ENCODE assay signal across 8 cellular contexts in the genomic region with DNA sequence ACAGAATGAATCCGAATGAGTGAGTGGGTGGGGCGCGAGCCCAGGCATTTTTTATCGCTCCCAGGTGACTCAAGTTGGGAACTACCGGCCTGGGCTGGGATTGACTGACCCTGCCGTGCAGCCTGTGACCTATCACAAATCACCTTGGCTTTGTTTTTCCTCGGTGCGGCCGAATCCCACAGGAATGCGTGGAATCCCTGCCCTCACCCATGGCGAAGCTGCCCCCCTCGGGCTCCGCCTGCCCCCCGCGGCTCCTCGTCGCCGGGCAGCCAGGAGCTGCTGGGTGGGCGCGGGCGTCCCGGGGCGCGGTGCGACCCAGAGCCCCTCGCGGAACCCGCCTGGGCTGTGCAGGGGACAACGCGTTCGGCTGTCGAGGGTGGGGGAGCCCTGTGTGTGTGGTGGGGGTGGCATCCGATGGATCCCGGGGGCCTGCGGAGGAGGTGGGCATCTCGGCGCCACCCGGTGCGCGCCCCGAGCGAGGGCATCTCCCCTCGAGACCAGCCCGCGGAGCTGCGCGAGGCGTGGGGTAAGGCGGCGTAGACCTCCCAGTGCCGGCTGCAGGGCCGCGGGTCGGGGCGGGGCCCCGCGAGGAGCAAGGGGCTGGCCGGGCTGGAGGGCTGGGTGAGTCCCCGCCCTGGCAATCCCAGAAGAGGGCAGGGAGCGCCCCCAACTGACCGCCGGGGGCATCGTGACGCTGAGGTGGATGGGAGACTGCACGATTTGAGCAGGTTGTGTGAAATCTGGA. TPM values are rescaled to one million over a fixed set of nuclear protein-coding genes. Genes with fewer than 3 reads are reported as not detected.
A peak's percentile ranks its signal among the peaks of the same experiment; 100 is the strongest.
DNase-seq lines count a peak whose midpoint lies in the region; ATAC-seq and TF ChIP-seq lines count a peak whose summit lies in the region.

No MANE protein-coding gene starts in this region.

- H3K27ac Mint-ChIP-seq in nephron: peak overlapping the region; percentile 17 to 78 (median 50)
- no peak overlapping the region for H3K27ac Mint-ChIP-seq in stimulated activated naive CD8-positive, alpha-beta T cell treated with anti-CD3 and anti-CD28 coated beads, Interleukin-15, amount 100 ng/mL, for 72 hours

- H3K27me3 Mint-ChIP-seq in nephron (ENCODE audit: low read depth): peaks cover 17% of the 10 kb centered on the region
- peaks cover 53% of the 10 kb centered on the region for H3K27me3 Mint-ChIP-seq in stimulated activated naive CD8-positive, alpha-beta T cell treated with anti-CD3 and anti-CD28 coated beads, Interleukin-15, amount 100 ng/mL, for 72 hours

- peak overlapping the region; percentile 66 for H3K4me3 ChIP-seq in fibroblast of the aortic adventitia (ENCODE audit: low read depth, low read length)

- H3K9me3 Mint-ChIP-seq in nephron: peaks cover 8% of the 10 kb centered on the region
- H3K9me3 Mint-ChIP-seq in stimulated activated naive CD8-positive, alpha-beta T cell treated with anti-CD3 and anti-CD28 coated beads, Interleukin-15, amount 100 ng/mL, for 72 hours: peaks cover 8 to 14% of the 10 kb centered on the region in 2 donors

- peaks cover 17% of the 10 kb centered on the region for H3K4me1 Mint-ChIP-seq in nephron
- peaks cover 7% of the 10 kb centered on the region for H3K4me1 Mint-ChIP-seq in stimulated activated naive CD8-positive, alpha-beta T cell treated with anti-CD3 and anti-CD28 coated beads, Interleukin-15, amount 100 ng/mL, for 72 hours

- peak overlapping the region; percentile 75 to 84 (median 81) for H3K4me3 Mint-ChIP-seq in nephron
- H3K4me3 Mint-ChIP-seq in stimulated activated naive CD8-positive, alpha-beta T cell treated with anti-CD3 and anti-CD28 coated beads, Interleukin-15, amount 100 ng/mL, for 72 hours: peak overlapping the region; percentile 54 to 69

- TF ChIP-seq CTCF in fibroblast of the aortic adventitia (IDR thresholded peaks at IDR 0.05; ENCODE audit: insufficient read depth, low read length) (peak; percentile 91), nephron (IDR thresholded peaks at IDR 0.05; ENCODE audit: unreplicated experiment in 3 of 3) (peak; percentile 85 to 96 (median 87))

- peak; percentile 88 for DNase-seq in D341Med (ENCODE audit: low spot score)
- DNase-seq in OCI-M1 (lab: John Stamatoyannopoulos, UW): peak; percentile 16
- peak; percentile 92 to 93 for DNase-seq in activated T-cell treated with anti-CD3 and anti-CD28 coated beads, Interleukin-2, amount 50 U/mL, for 48 hours
- DNase-seq in fibroblast of the aortic adventitia (ENCODE audit: low read depth): peak; percentile 67
- DNase-seq in stimulated activated naive CD8-positive, alpha-beta T cell treated with anti-CD3 and anti-CD28 coated beads, Interleukin-15, amount 100 ng/mL, for 72 hours: peak; percentile 77 to 86

- no peaks in the 10 kb centered on the region for H3K36me3 Mint-ChIP-seq in nephron (ENCODE audit: low read depth)

- ATAC-seq in GM19438 (IDR thresholded peaks at IDR 0.05; ENCODE audit: low read depth, unreplicated experiment) (peak; percentile 98), HG03521 (IDR thresholded peaks at IDR 0.05; ENCODE audit: unreplicated experiment) (peak; percentile 96)
- peak; percentile 99 for ATAC-seq in stimulated activated naive CD8-positive, alpha-beta T cell treated with anti-CD3 and anti-CD28 coated beads, Interleukin-15, amount 100 ng/mL, for 72 hours

RNA-seq across cellular contexts. Expression of gene B3GNT7, which starts 16.5 kb away (rescaled TPM):
- total RNA-seq in fibroblast of the aortic adventitia (ENCODE audit: low replicate concordance): 0.27 and 0.98 TPM in 2 replicates

RNA-seq across cellular contexts. Expression of gene NCL, which starts 52.2 kb away (rescaled TPM):
- 167 and 437 TPM in 2 replicates for total RNA-seq in fibroblast of the aortic adventitia (ENCODE audit: low replicate concordance)

Comparison
In these comparisons a context has a peak if more than half of its experiments do, and no peak if none do; other contexts are left out.
1. Peak in every context shown above with its lines: DNase-seq, ATAC-seq and H3K4me3 ChIP-seq.
2. DNase-seq: peak in every context shown above with its lines; median percentile 92 in activated T-cell treated with anti-CD3 and anti-CD28 coated beads, Interleukin-2, amount 50 U/mL, for 48 hours; 88 in D341Med; 82 in stimulated activated naive CD8-positive, alpha-beta T cell treated with anti-CD3 and anti-CD28 coated beads, Interleukin-15, amount 100 ng/mL, for 72 hours; 67 in fibroblast of the aortic adventitia; 16 in OCI-M1.
3. H3K27ac Mint-ChIP-seq: peak in nephron (3 of 3); none in stimulated activated naive CD8-positive, alpha-beta T cell treated with anti-CD3 and anti-CD28 coated beads, Interleukin-15, amount 100 ng/mL, for 72 hours (0 of 2).